In genomic region chr7:150964593-150965111, GRCh38 we compare ENCODE assay signal across 1 cellular context.
TF ChIP-seq lines count a peak whose summit lies in the region.

No MANE protein-coding gene starts in this region.

TF ChIP-seq in HEK293, 187 proteins besides CTCF, POLR2A, EP300 and RAD21 (continued from another document):
- TF ChIP-seq PRDM10 (tag by site-specific recombination; IDR thresholded peaks at IDR 0.05) (no peak), ZBTB48 (tag by site-specific recombination; IDR thresholded peaks at IDR 0.05) (peak; percentile 86), ZNF521 (tag by site-specific recombination; IDR thresholded peaks at IDR 0.05) (no peak), ZNF175 (tag by site-specific recombination; IDR thresholded peaks at IDR 0.05) (no peak), ZNF341 (tag by site-specific recombination; IDR thresholded peaks at IDR 0.05; ENCODE audit: low read depth) (peak; percentile 80), GLIS1 (tag by site-specific recombination; IDR thresholded peaks at IDR 0.05) (peak; percentile 78), ZIC2 (tag by site-specific recombination; IDR thresholded peaks at IDR 0.05) (peak; percentile 55; the same call in 1 of the 2 replicates), ZNF600 (tag by site-specific recombination; IDR thresholded peaks at IDR 0.05) (peak; percentile 21; the same call in 1 of the 2 replicates), ZNF423 (tag by site-specific recombination; IDR thresholded peaks at IDR 0.05) (0 out of 2 replicates have a peak, but pooled peaks have one; percentile 8), KLF7 (tag by site-specific recombination; IDR thresholded peaks at IDR 0.05; ENCODE audit: borderline replicate concordance) (no peak), TRIM28 (IDR thresholded peaks at IDR 0.05; ENCODE audit: borderline replicate concordance, low read length) (peak; percentile 58; the same call in 1 of the 2 replicates), PRDM1 (tag by site-specific recombination; IDR thresholded peaks at IDR 0.05) (0 out of 2 replicates have a peak, but pooled peaks have one; percentile 11)
TF ChIP-seq in HEK293: peak in this region for 14.
